ENCODE assay signal across 10 cellular contexts in genomic region chr15:67590191-67590590, GRCh38.
"Had no signal": no experiment of that assay in that cellular context is flagged by ENCODE, and none has a peak within 500 bp of the region (broad histone marks: within the 10 kb centered on the region; RNA-seq: fewer than 3 reads in every experiment).

No MANE protein-coding gene starts in this region.

- FAIRE-seq: H1, H54 had no signal

- H3K9ac ChIP-seq: KMS-11 had no signal

- H3K4me2 ChIP-seq: GM23338, KMS-11 had no signal

- DNase-seq: H9, HCEC 1CT, HFFc6, IMR-90, KBM-7 had no signal

- H3K9me3 Mint-ChIP-seq: GM23338, H9, HFFc6 had no signal

- H3K27ac Mint-ChIP-seq: GM23338, HFFc6 had no signal

- ATAC-seq: GM23338 had no signal

- H3K27ac ChIP-seq: HL-60, KMS-11 had no signal

- H3K4me1 Mint-ChIP-seq: GM23338, H9 had no signal

- H3K4me3 ChIP-seq: GM23338 had no signal

- H3K4me3 Mint-ChIP-seq: GM23338, H9, HFFc6 had no signal

- H2AFZ ChIP-seq: GM23338 had no signal
